Comparison of ENCODE assay signal across 8 cellular contexts in the genomic region with DNA sequence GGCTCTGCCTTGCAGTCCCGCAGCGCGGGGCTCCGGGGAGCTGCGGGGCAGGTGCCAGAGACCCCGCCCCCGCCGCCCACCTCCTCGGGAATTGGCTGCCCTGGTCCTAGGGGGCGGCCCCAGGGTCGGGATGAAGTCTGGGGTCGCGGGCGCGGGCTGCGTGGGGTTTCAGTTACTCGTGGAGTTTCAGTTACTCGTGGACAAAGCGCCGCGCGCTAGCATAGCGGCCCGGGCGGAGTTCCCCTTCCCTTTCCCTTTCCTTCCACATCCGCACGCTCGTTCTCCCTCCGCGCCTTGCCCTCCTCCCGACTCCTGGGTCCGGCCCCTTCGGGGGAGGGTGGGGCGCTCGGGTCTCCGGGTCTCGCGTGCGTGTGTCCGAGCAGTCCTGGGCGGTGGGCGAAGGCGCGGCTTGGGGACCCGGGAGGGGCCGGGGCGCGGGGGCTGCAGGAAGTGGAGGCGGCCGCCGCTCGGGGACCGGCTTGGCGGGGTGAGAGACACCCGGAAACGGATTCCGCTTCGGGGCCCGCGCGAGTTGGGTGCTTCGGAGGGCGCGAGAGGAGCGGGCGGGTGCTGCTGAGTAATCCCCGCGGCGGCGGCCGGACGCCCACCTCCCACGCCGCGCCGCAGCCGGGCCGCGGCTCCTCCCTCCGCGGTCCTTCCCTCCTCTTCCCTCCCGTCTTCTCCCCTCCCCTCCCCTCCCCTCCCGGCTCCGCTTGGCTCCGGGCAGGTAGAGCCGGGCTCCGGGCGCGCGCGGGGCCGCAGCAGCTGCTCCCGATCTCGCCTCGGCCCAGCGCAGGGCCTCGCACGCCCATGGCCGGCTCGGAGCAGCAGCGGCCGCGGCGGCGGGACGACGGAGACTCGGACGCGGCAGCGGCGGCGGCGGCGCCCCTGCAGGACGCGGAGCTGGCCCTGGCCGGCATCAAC. TPM values are rescaled to one million over a fixed set of nuclear protein-coding genes. Genes with fewer than 3 reads are reported as not detected.
A peak's percentile ranks its signal among the peaks of the same experiment; 100 is the strongest.
DNase-seq lines count a peak whose midpoint lies in the region; ATAC-seq and TF ChIP-seq lines count a peak whose summit lies in the region.

A gene (plus strand): TSS at position 693 of the 924 bp plus-strand sequence. CDS start 118 bp downstream, at position 811.

- DNase-seq in NCI-H2171 (lab: John Stamatoyannopoulos, UW) (peak; percentile 52), left colon (peak; percentile 65 to 75), NCI-H128 (lab: John Stamatoyannopoulos, UW; ENCODE audit: unreplicated experiment) (no peak)
- DNase-seq in activated CD4-positive, CD25-positive, alpha-beta regulatory T cell treated with anti-CD3 and anti-CD28 coated beads, Interleukin-2, amount 50 U/mL, for 72 hours = peak; percentile 86
- peak; percentile 79 for DNase-seq in central memory CD4-positive, alpha-beta T cell
- peak; percentile 88 for DNase-seq in stimulated activated CD4-positive, alpha-beta T cell treated with anti-CD3 and anti-CD28 coated beads, Interleukin-1b, Interleukin-23, amount 100 ng/mL, for 48 hours

- ATAC-seq in HG02610 (IDR thresholded peaks at IDR 0.05; ENCODE audit: unreplicated experiment) = peak; percentile 53
- peak; percentile 75 for ATAC-seq in left colon

- intact Hi-C loops in left colon (cut with DNase I, micrococcal nuclease) = no loop called here

- peak; percentile 32 for TF ChIP-seq POLR2A in GM10847 (IDR thresholded peaks at IDR 0.05; ENCODE audit: extremely low read depth, insufficient read length)

RNA-seq across cellular contexts. Expression of the gene that starts here (rescaled TPM):
- 1 to 10 TPM; 8.5 to 8.7 TPM for total RNA-seq in left colon
